26 cellular contexts compared by ENCODE assay signal in genomic region chrX:23271011-23271410, GRCh38.
"Had no signal": no experiment of that assay in that cellular context is flagged by ENCODE, and none has a peak within 500 bp of the region (broad histone marks: within the 10 kb centered on the region; RNA-seq: fewer than 3 reads in every experiment).

No MANE protein-coding gene starts in this region.

- H3K9me3 ChIP-seq: colonic mucosa, left lung, mucosa of descending colon, neutrophil, right atrium auricular region, sigmoid colon, spleen, testis, tibial artery had no signal

- H3K27me3 ChIP-seq: colonic mucosa, hepatocyte, left lung, neutrophil, right atrium auricular region, sigmoid colon, testis, tibial artery had no signal

- ATAC-seq: left cardiac atrium; left lung; mucosa of descending colon; natural killer cell treated with Interleukin-12 subunit alpha and Interleukin-12 subunit beta and Interleukin-15 and Interleukin-18, amount 100 ng/mL, for 72 hours; stimulated activated memory B cell treated with anti-CD40 and anti-IgM and Interleukin-4, amounts not matched to agents 10 μg/mL and 1 μg/mL and 100 μg/mL, for 72 hours; stimulated activated naive CD8-positive, alpha-beta T cell treated with anti-CD3 and anti-CD28 coated beads, Interleukin-15, Interleukin-2, amounts not matched to agents 100 U/mL and 50 U/mL, for 24 hours had no signal

- FAIRE-seq: endothelial cell of umbilical vein, frontal cortex had no signal

- H3K4me1 ChIP-seq: colonic mucosa, left lung, parathyroid adenoma, right atrium auricular region, sigmoid colon, spleen, testis, tibial artery had no signal

- H3K9ac ChIP-seq: parathyroid adenoma had no signal

- H3K27ac ChIP-seq: colonic mucosa, hepatocyte, left lung, neutrophil, parathyroid adenoma, right atrium auricular region, sigmoid colon, skin epidermis, spleen, testis, tibial artery had no signal

- H3K36me3 ChIP-seq: colonic mucosa, left lung, neutrophil, right atrium auricular region, sigmoid colon, spleen, tibial artery had no signal

- H2AFZ ChIP-seq: hepatocyte, parathyroid adenoma had no signal

- DNase-seq: colonic mucosa; effector CD8-positive, alpha-beta T cell; endodermal cell; head of caudate nucleus; kidney; left cardiac atrium; left lung; mesenchymal stem cell; mucosa of descending colon; naive B cell; sigmoid colon; spleen; stimulated activated CD4-positive, alpha-beta T cell treated with anti-CD3 and anti-CD28 coated beads, Interleukin-4, amount 100 ng/mL, for 4 hours; stimulated activated naive CD8-positive, alpha-beta T cell treated with anti-CD3 and anti-CD28 coated beads, Interleukin-15, Interleukin-2, amounts not matched to agents 100 U/mL and 50 U/mL, for 24 hours; substantia nigra; testis; tibial artery had no signal

- H3K79me2 ChIP-seq: hepatocyte, parathyroid adenoma had no signal

- H3K4me3 ChIP-seq: colonic mucosa, hepatocyte, left lung, mucosa of descending colon, right atrium auricular region, sigmoid colon, skin epidermis, spleen, testis, tibial artery had no signal

- H3K4me2 ChIP-seq: hepatocyte had no signal
